26 cellular contexts compared by ENCODE assay signal in genomic region chr2:213425618-213426017, GRCh38.
"Had no signal": no experiment of that assay in that cellular context is flagged by ENCODE, and none has a peak within 500 bp of the region (broad histone marks: within the 10 kb centered on the region; RNA-seq: fewer than 3 reads in every experiment).

No MANE protein-coding gene starts in this region.

- H3K9me3 ChIP-seq: colonic mucosa had no signal

- FAIRE-seq: endometrium, endothelial cell of umbilical vein had no signal

- DNase-seq: colonic mucosa; cortex of kidney; dermis blood vessel endothelial cell; dorsolateral prefrontal cortex; effector CD4-positive, alpha-beta T cell; effector CD8-positive, alpha-beta T cell; effector memory CD4-positive, alpha-beta T cell; effector memory CD8-positive, alpha-beta T cell; endodermal cell; erythroblast; esophagus squamous epithelium; foreskin fibroblast; foreskin keratinocyte; foreskin melanocyte; gastrocnemius medialis; glutamatergic neuron; head of caudate nucleus; heart left ventricle; heart right ventricle had no signal

- H3K27me3 ChIP-seq: colonic mucosa, dorsolateral prefrontal cortex, esophagus muscularis mucosa, esophagus squamous epithelium, foreskin keratinocyte, gastrocnemius medialis, gastroesophageal sphincter, heart left ventricle, heart right ventricle had no signal

- ATAC-seq: effector memory CD8-positive, alpha-beta T cell; esophagus mucosa; foreskin keratinocyte; gastrocnemius medialis; gastroesophageal sphincter; heart left ventricle; heart right ventricle had no signal

- H3K4me3 ChIP-seq: colonic mucosa, coronary artery, dorsolateral prefrontal cortex, esophagus muscularis mucosa, esophagus squamous epithelium, gastrocnemius medialis, gastroesophageal sphincter, heart left ventricle, heart right ventricle had no signal

- H3K36me3 ChIP-seq: colonic mucosa, esophagus muscularis mucosa, esophagus squamous epithelium, gastrocnemius medialis, gastroesophageal sphincter, heart left ventricle, heart right ventricle had no signal

- H3K27ac ChIP-seq: colonic mucosa, coronary artery, dorsolateral prefrontal cortex, epithelial cell of prostate, esophagus muscularis mucosa, esophagus squamous epithelium, foreskin keratinocyte, gastrocnemius medialis, gastroesophageal sphincter, heart left ventricle, heart right ventricle had no signal

- H3K4me1 ChIP-seq: colonic mucosa, esophagus muscularis mucosa, esophagus squamous epithelium, foreskin keratinocyte, gastrocnemius medialis, gastroesophageal sphincter, heart left ventricle, heart right ventricle had no signal
